8 cellular contexts compared by ENCODE assay signal in genomic region chr18:55779711-55780590, GRCh38.
A peak's percentile ranks its signal among the peaks of the same experiment; 100 is the strongest.
DNase-seq lines count a peak whose midpoint lies in the region; ATAC-seq, FAIRE-seq and TF ChIP-seq lines count a peak whose summit lies in the region.

No MANE protein-coding gene starts in this region.

- no peak overlapping the region for H3K4me3 ChIP-seq in CD8-positive, alpha-beta T cell (ENCODE audit: low read depth, low read length)
- peak overlapping the region; percentile 57 to 74 (median 68) for H3K4me3 ChIP-seq in heart right ventricle
- peak overlapping the region; percentile 16 to 53 (median 28) for H3K4me3 ChIP-seq in pancreas
- no peak overlapping the region for H3K4me3 ChIP-seq in Caco-2 (ENCODE audit: low read depth, low read length)

- BruUV-seq in Caco-2 (replicated peaks; lab: Mats Ljungman, UMichigan) = no TSS peak

- CTCF ChIA-PET in CD8-positive, alpha-beta T cell (lab: Charles Lee) = no interaction called here
- CTCF ChIA-PET in HEK293T (lab: Yijun Ruan, JAX) (interaction anchor here (1.1 to 1.8 kb wide), 2 partner anchors 364 to 545 kb away, joined by 3 to 7 read pairs; no protein-coding TSS in a partner anchor), Caco-2 (lab: Charles Lee) (no interaction called here)

- H3K27ac Mint-ChIP-seq in CD8-positive, alpha-beta T cell = no peak overlapping the region
- no peak overlapping the region for H3K27ac Mint-ChIP-seq in activated naive CD8-positive, alpha-beta T cell treated with anti-CD3 and anti-CD28 coated beads for 36 hours
- no peak overlapping the region for H3K27ac Mint-ChIP-seq in Caco-2 (ENCODE audit: unreplicated experiment)

- no peak for ATAC-seq in CD8-positive, alpha-beta T cell
- ATAC-seq in heart right ventricle = peak; percentile 43 to 82 (median 64)
- peak; percentile 60 to 79 (median 68) for ATAC-seq in pancreas
- ATAC-seq in HG02852 (IDR thresholded peaks at IDR 0.05; ENCODE audit: unreplicated experiment) = no peak

- H3K4me3 Mint-ChIP-seq in CD8-positive, alpha-beta T cell = peak overlapping the region; percentile 49
- peak overlapping the region; percentile 55 for H3K4me3 Mint-ChIP-seq in activated naive CD8-positive, alpha-beta T cell treated with anti-CD3 and anti-CD28 coated beads for 36 hours
- H3K4me3 Mint-ChIP-seq in Caco-2 (ENCODE audit: unreplicated experiment) = no peak overlapping the region

- no peaks in the 10 kb centered on the region for H3K4me1 ChIP-seq in CD8-positive, alpha-beta T cell (ENCODE audit: insufficient read depth, low read length)
- peaks cover 0 to 45% (median 30%) of the 10 kb centered on the region in 9 donors for H3K4me1 ChIP-seq in heart right ventricle
- H3K4me1 ChIP-seq in pancreas = peaks cover 0 to 4% (median 0%) of the 10 kb centered on the region in 3 donors
- H3K4me1 ChIP-seq in Caco-2 = no peaks in the 10 kb centered on the region

- no peak for FAIRE-seq in pancreas (lab: Jason Lieb, UNC)

- intact Hi-C loops in CD8-positive, alpha-beta T cell (cut with DNase I, micrococcal nuclease) = loop anchor here in 1 of 2 experiments (5.0 kb wide), 1 partner anchor 363 kb away; no protein-coding TSS in a partner anchor
- intact Hi-C loops in heart right ventricle (cut with DNase I) (loop anchor here (1.0 to 10.0 kb wide), 29 partner anchors 48 to 797 kb away; partner anchors contain the start of gene TCF4 (in 2 of the 10)), pancreas (cut with DNase I) (no loop called here), Caco-2 (cut with micrococcal nuclease; ENCODE audit: unreplicated experiment) (loop anchor here (5.0 kb wide), 1 partner anchor 203 kb away; no protein-coding TSS in a partner anchor)

- no peaks in the 10 kb centered on the region for H3K36me3 Mint-ChIP-seq in CD8-positive, alpha-beta T cell
- H3K36me3 Mint-ChIP-seq in activated naive CD8-positive, alpha-beta T cell treated with anti-CD3 and anti-CD28 coated beads for 36 hours = no peaks in the 10 kb centered on the region
- peaks cover 9% of the 10 kb centered on the region for H3K36me3 Mint-ChIP-seq in Caco-2 (ENCODE audit: insufficient read depth, unreplicated experiment)

- H3K9me3 Mint-ChIP-seq in CD8-positive, alpha-beta T cell = no peaks in the 10 kb centered on the region
- no peaks in the 10 kb centered on the region for H3K9me3 Mint-ChIP-seq in activated naive CD8-positive, alpha-beta T cell treated with anti-CD3 and anti-CD28 coated beads for 36 hours
- no peaks in the 10 kb centered on the region for H3K9me3 Mint-ChIP-seq in Caco-2 (ENCODE audit: unreplicated experiment)

- H3K36me3 ChIP-seq in CD8-positive, alpha-beta T cell (ENCODE audit: insufficient read depth, low read length) = no peaks in the 10 kb centered on the region
- H3K36me3 ChIP-seq in heart right ventricle (no peaks in the 10 kb centered on the region), pancreas (no peaks in the 10 kb centered on the region), Caco-2 (ENCODE audit: control insufficient read depth, insufficient read depth, low read length) (no peaks in the 10 kb centered on the region)

- H3K27ac ChIP-seq in CD8-positive, alpha-beta T cell (ENCODE audit: low read depth, low read length) = no peak overlapping the region
- H3K27ac ChIP-seq in heart right ventricle = peak overlapping the region; percentile 85 to 97 (median 93)
- no peak overlapping the region for H3K27ac ChIP-seq in pancreas

- DNase-seq in CD8-positive, alpha-beta T cell = no peak
- DNase-seq in HEK293T (ENCODE audit: extremely low spot score) (peak; percentile 39), heart right ventricle (peak; percentile 34 to 55), pancreas (peak in 4 of 6 donors; percentile 12 to 69 (median 38)), Caco-2 (no peak)
- peak; percentile 13 for DNase-seq in activated naive CD8-positive, alpha-beta T cell treated with anti-CD3 and anti-CD28 coated beads for 36 hours
- no peak for DNase-seq in activated CD8-positive, alpha-beta memory T cell treated with anti-CD3 and anti-CD28 coated beads, Interleukin-2, amount 50 U/mL, for 48 hours

- no peaks in the 10 kb centered on the region for H3K9me3 ChIP-seq in CD8-positive, alpha-beta T cell (ENCODE audit: low read length)
- H3K9me3 ChIP-seq in heart right ventricle (no peaks in the 10 kb centered on the region), pancreas (no peaks in the 10 kb centered on the region), Caco-2 (no peaks in the 10 kb centered on the region)

- POLR2A ChIA-PET in CD8-positive, alpha-beta T cell (lab: Charles Lee) = no interaction called here
- POLR2A ChIA-PET in HEK293T (lab: Yijun Ruan, JAX) = interaction anchor here (0.5 kb wide), 1 partner anchor 560 kb away, joined by 3 read pairs; no protein-coding TSS in a partner anchor
- POLR2A ChIA-PET in Caco-2 (lab: Charles Lee) = no interaction called here

- peaks cover 3% of the 10 kb centered on the region for H3K27me3 ChIP-seq in CD8-positive, alpha-beta T cell (ENCODE audit: insufficient read depth, low read length)
- H3K27me3 ChIP-seq in heart right ventricle (peaks cover 0 to 8% (median 0%) of the 10 kb centered on the region in 7 donors), pancreas (peaks cover 0 to 10% (median 2%) of the 10 kb centered on the region in 4 donors), Caco-2 (replicated peaks; ENCODE audit: control insufficient read depth, insufficient read depth, low read length) (no peaks in the 10 kb centered on the region)

- H3K27me3 Mint-ChIP-seq in CD8-positive, alpha-beta T cell (ENCODE audit: low read depth) = peaks cover 54% of the 10 kb centered on the region
- peaks cover 65% of the 10 kb centered on the region for H3K27me3 Mint-ChIP-seq in activated naive CD8-positive, alpha-beta T cell treated with anti-CD3 and anti-CD28 coated beads for 36 hours
- H3K27me3 Mint-ChIP-seq in Caco-2 (ENCODE audit: insufficient read depth, unreplicated experiment) = no peaks in the 10 kb centered on the region

- no peak for TF ChIP-seq CTCF in CD8-positive, alpha-beta T cell (IDR thresholded peaks at IDR 0.05)
- TF ChIP-seq CTCF in heart right ventricle (IDR thresholded peaks at IDR 0.05) = peak; percentile 8 to 58 (median 22)
- no peak for TF ChIP-seq CTCF in pancreas (IDR thresholded peaks at IDR 0.05)
- TF ChIP-seq CTCF in Caco-2 (IDR thresholded peaks at IDR 0.05; ENCODE audit: insufficient read depth in 1 of 2, low read depth in 1 of 2, low read length in 1 of 2, severe bottlenecking in 1 of 2, unreplicated experiment in 1 of 2) = no peak

- peaks cover 17% of the 10 kb centered on the region for H3K4me1 Mint-ChIP-seq in CD8-positive, alpha-beta T cell (ENCODE audit: low read depth)
- peaks cover 9% of the 10 kb centered on the region for H3K4me1 Mint-ChIP-seq in activated naive CD8-positive, alpha-beta T cell treated with anti-CD3 and anti-CD28 coated beads for 36 hours
- H3K4me1 Mint-ChIP-seq in Caco-2 (ENCODE audit: low read depth, unreplicated experiment) = no peaks in the 10 kb centered on the region

- 1% methylated on average over 86 to 88 of the region's 88 CpGs for WGBS in heart right ventricle, 2 donors
- 3 to 4% methylated on average over 73 to 88 of the region's 88 CpGs for WGBS in pancreas, 2 donors

TF ChIP-seq in HEK293T, 16 proteins besides CTCF, POLR2A, EP300 and RAD21:
- TF ChIP-seq L3MBTL2 (conservative IDR thresholded peaks at IDR 0.05) (peak; percentile 23), HDGF (IDR thresholded peaks at IDR 0.05; ENCODE audit: borderline replicate concordance) (no peak)
TF ChIP-seq in HEK293T: peak in this region for 1.

Comparison
In these comparisons a context has a peak if more than half of its experiments do, and no peak if none do; other contexts are left out.
1. ATAC-seq: peak in heart right ventricle (8 of 8) and pancreas (4 of 4); none in CD8-positive, alpha-beta T cell (single experiment) and HG02852 (single experiment).
2. DNase-seq: peak in HEK293T (single experiment), activated naive CD8-positive, alpha-beta T cell treated with anti-CD3 and anti-CD28 coated beads for 36 hours (single experiment), heart right ventricle (2 of 2) and pancreas (4 of 6); none in CD8-positive, alpha-beta T cell (0 of 7), activated CD8-positive, alpha-beta memory T cell treated with anti-CD3 and anti-CD28 coated beads, Interleukin-2, amount 50 U/mL, for 48 hours (single experiment) and Caco-2 (0 of 2).
3. H3K27ac ChIP-seq: peak in heart right ventricle (10 of 10); none in CD8-positive, alpha-beta T cell (single experiment) and pancreas (0 of 4).
4. H3K4me3 ChIP-seq: peak in heart right ventricle (10 of 10) and pancreas (4 of 4); none in CD8-positive, alpha-beta T cell (single experiment) and Caco-2 (single experiment).
5. CTCF ChIP-seq: peak in heart right ventricle (9 of 9); none in CD8-positive, alpha-beta T cell (single experiment), pancreas (0 of 4) and Caco-2 (0 of 2).
6. intact Hi-C loops: an anchor here in heart right ventricle (1.0 to 10.0 kb wide) and Caco-2 (5.0 kb wide); none called in pancreas.